ENCODE assay signal across 10 cellular contexts in the genomic region with DNA sequence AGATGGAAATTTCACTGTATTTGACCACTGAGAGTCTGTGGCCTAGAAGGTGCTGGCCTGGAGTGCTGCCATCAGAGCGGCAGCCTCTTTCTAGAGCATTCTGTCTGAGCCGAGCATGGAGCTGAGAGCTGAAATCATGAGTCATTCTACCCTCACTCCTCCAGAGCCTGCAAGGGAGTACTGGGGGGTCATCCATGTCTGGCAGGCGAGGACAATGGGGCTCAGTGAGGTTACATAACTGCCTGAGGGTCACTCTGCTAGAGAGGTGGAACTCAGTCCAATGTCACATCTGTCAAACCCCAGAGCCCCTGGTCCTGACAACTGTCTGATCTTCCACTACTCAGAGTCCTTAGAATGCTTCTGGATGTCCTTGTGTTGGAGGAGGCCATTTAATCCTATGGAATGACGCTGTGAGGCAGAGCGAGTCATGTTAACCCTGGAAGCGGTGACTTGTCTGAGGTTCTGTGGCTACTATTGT.
DNase-seq lines count a peak whose midpoint lies in the region; ATAC-seq, FAIRE-seq and TF ChIP-seq lines count a peak whose summit lies in the region.
"Had no signal": no experiment of that assay in that cellular context is flagged by ENCODE, and none has a peak within 500 bp of the region (broad histone marks: within the 10 kb centered on the region; RNA-seq: fewer than 3 reads in every experiment).

No MANE protein-coding gene starts in this region.

- ATAC-seq in HG02798 (IDR thresholded peaks at IDR 0.05; ENCODE audit: poor library complexity, unreplicated experiment) (no peak), HG03354 (IDR thresholded peaks at IDR 0.05; ENCODE audit: poor library complexity, severe bottlenecking, unreplicated experiment) (no peak)

- DNase-seq in ELR (ENCODE audit: low read depth) = peak; percentile 81
- peak; percentile 41 for DNase-seq in NB4 (ENCODE audit: low read depth)
- peak; percentile 75 for DNase-seq in bronchial epithelial cell (ENCODE audit: low read depth)
- no peak for DNase-seq in nephron progenitor cell
- DNase-seq in NCI-H510A treated with DMSO at 0.1 percent for 48 hours (lab: John Stamatoyannopoulos, UW) = no peak
- DNase-seq: NCI-H69 had no signal

- H3K36me3 Mint-ChIP-seq in nephron progenitor cell (ENCODE audit: low read depth) = peaks cover 4% of the 10 kb centered on the region

- peak; percentile 94 for FAIRE-seq in bronchial epithelial cell (lab: Jason Lieb, UNC)
- FAIRE-seq: H54 had no signal

- H3K9me3 Mint-ChIP-seq in nephron progenitor cell = no peaks in the 10 kb centered on the region

- peak overlapping the region; percentile 78 for H3K27ac Mint-ChIP-seq in nephron progenitor cell
- H3K27ac Mint-ChIP-seq: progenitor cell of endocrine pancreas had no signal

- H3K27me3 Mint-ChIP-seq in nephron progenitor cell (ENCODE audit: low read depth, poor library complexity) = peaks cover 22% of the 10 kb centered on the region
- H3K27me3 Mint-ChIP-seq: progenitor cell of endocrine pancreas had no signal

- H3K4me3 ChIP-seq in NB4 (ENCODE audit: low read depth, low read length) (no peak overlapping the region), bronchial epithelial cell (ENCODE audit: low read depth, low read length) (no peak overlapping the region)

- H3K4me1 Mint-ChIP-seq in nephron progenitor cell = peaks cover 13% of the 10 kb centered on the region

- no peak overlapping the region for H3K4me3 Mint-ChIP-seq in nephron progenitor cell

- TF ChIP-seq POLR2A in NB4 (IDR thresholded peaks at IDR 0.05; ENCODE audit: extremely low read depth, insufficient read length) = no peak

- H3K36me3 ChIP-seq in bronchial epithelial cell (ENCODE audit: control insufficient read depth, insufficient read depth, low read length) = no peaks in the 10 kb centered on the region

- H3K27me3 ChIP-seq in bronchial epithelial cell (ENCODE audit: control insufficient read depth, insufficient read depth, low read length) = no peaks in the 10 kb centered on the region

- TF ChIP-seq CTCF in NB4 (IDR thresholded peaks at IDR 0.05; ENCODE audit: low read depth, low read length) = no peak
- TF ChIP-seq CTCF in bronchial epithelial cell (IDR thresholded peaks at IDR 0.05; ENCODE audit: insufficient read depth, low read length, severe bottlenecking) = no peak
- no peak for TF ChIP-seq CTCF in nephron progenitor cell (IDR thresholded peaks at IDR 0.05)

Comparison
In these comparisons a context has a peak if more than half of its experiments do, and no peak if none do; other contexts are left out.
1. DNase-seq: peak in ELR (single experiment), NB4 (single experiment) and bronchial epithelial cell (single experiment); none in nephron progenitor cell (single experiment) and NCI-H510A treated with DMSO at 0.1 percent for 48 hours (single experiment).